ENCODE assay signal across 8 cellular contexts in the genomic region with DNA sequence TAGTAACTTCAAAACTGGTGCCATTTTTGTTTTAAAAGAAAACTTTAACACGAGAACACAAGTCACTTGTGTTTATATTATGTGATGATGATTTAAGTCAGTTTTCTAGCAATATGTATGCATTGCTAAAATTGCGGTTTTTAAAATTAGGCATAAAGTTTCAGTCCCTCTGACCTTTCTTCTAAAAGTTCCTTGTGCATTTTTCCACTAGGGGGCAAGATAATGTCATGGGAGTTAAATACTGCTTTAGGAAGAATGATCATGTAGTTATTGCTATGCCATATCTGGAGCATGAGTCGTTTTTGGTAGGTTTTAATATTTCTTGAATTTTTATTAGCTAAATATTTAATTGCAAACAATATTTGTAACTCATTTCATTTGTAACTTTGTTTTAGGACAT. TPM values are rescaled to one million over a fixed set of nuclear protein-coding genes. Genes with fewer than 3 reads are reported as not detected.
DNase-seq lines count a peak whose midpoint lies in the region; ATAC-seq and TF ChIP-seq lines count a peak whose summit lies in the region.

No MANE protein-coding gene starts in this region.

- no peak for TF ChIP-seq POLR2A in esophagus muscularis mucosa (IDR thresholded peaks at IDR 0.05; ENCODE audit: low read depth)
- TF ChIP-seq POLR2A in prostate gland (IDR thresholded peaks at IDR 0.05): no peak

- ATAC-seq in GM21367 (IDR thresholded peaks at IDR 0.05; ENCODE audit: unreplicated experiment): no peak
- ATAC-seq in HG03354 (IDR thresholded peaks at IDR 0.05; ENCODE audit: poor library complexity, severe bottlenecking, unreplicated experiment): no peak

- POLR2A ChIA-PET in A673 (lab: Charles Lee; ENCODE audit: low non-redundant PET): no interaction called here

- H3K27me3 ChIP-seq in A673 (replicated peaks; ENCODE audit: insufficient read depth, low read depth, low read length, poor library complexity) (no peaks in the 10 kb centered on the region), esophagus muscularis mucosa (no peaks in the 10 kb centered on the region), prostate gland (replicated peaks; ENCODE audit: insufficient read depth) (no peaks in the 10 kb centered on the region)

- no peaks in the 10 kb centered on the region for H3K9me3 ChIP-seq in A673 (ENCODE audit: low read depth, low read length, poor library complexity, severe bottlenecking)
- H3K9me3 ChIP-seq in esophagus muscularis mucosa: no peaks in the 10 kb centered on the region
- H3K9me3 ChIP-seq in prostate gland: no peaks in the 10 kb centered on the region

- peak; percentile 71 for TF ChIP-seq CTCF in A673 (conservative IDR thresholded peaks at IDR 0.05; ENCODE audit: low read depth, low read length)
- TF ChIP-seq CTCF in GM12872 (IDR thresholded peaks at IDR 0.05; ENCODE audit: insufficient read depth, low read depth, low read length): peak; percentile 37; the same call in 2 of the 3 replicates
- TF ChIP-seq CTCF in esophagus muscularis mucosa (IDR thresholded peaks at IDR 0.05): peak; percentile 70 to 76 (median 71)
- peak in 3 of 4 experiments; percentile 51 to 75 (median 72) for TF ChIP-seq CTCF in prostate gland (IDR thresholded peaks at IDR 0.05)

- no peak for TF ChIP-seq EP300 in esophagus muscularis mucosa (IDR thresholded peaks at IDR 0.05)

- intact Hi-C loops in A673 (cut with micrococcal nuclease; ENCODE audit: unreplicated experiment) (loop anchor here (1.0 to 5.0 kb wide), 2 partner anchors 414 to 781 kb away; no protein-coding TSS in a partner anchor), esophagus muscularis mucosa (cut with DNase I) (loop anchor here (2.0 to 10.0 kb wide), 2 partner anchors 183 to 413 kb away; no protein-coding TSS in a partner anchor), prostate gland (cut with DNase I) (loop anchor here (2.0 kb wide), 1 partner anchor 417 kb away; no protein-coding TSS in a partner anchor)

- no peak overlapping the region for H3K4me3 ChIP-seq in A673 (ENCODE audit: low read depth, low read length, poor library complexity, severe bottlenecking)
- no peak overlapping the region for H3K4me3 ChIP-seq in esophagus muscularis mucosa
- no peak overlapping the region for H3K4me3 ChIP-seq in prostate gland

- DNase-seq in A673 (ENCODE audit: low spot score) (peak; percentile 66), OCI-M1 (lab: John Stamatoyannopoulos, UW) (peak; percentile 67), esophagus muscularis mucosa (ENCODE audit: extremely low spot score) (no peak), prostate gland (ENCODE audit: low spot score) (no peak), NCI-H774 (lab: John Stamatoyannopoulos, UW) (no peak)

- H3K36me3 ChIP-seq in A673 (ENCODE audit: insufficient read depth, low read length, poor library complexity, severe bottlenecking): peaks cover 73% of the 10 kb centered on the region
- no peaks in the 10 kb centered on the region for H3K36me3 ChIP-seq in esophagus muscularis mucosa
- H3K36me3 ChIP-seq in prostate gland: no peaks in the 10 kb centered on the region

- WGBS in esophagus muscularis mucosa: 26% methylated on average over 3 of the region's 3 CpGs
- 37% methylated on average over 3 of the region's 3 CpGs for WGBS in prostate gland

- CTCF ChIA-PET in A673 (lab: Charles Lee): interaction anchor here (0.6 to 0.7 kb wide), 3 partner anchors 227 to 418 kb away, joined by 5 to 8 read pairs (median 6); no protein-coding TSS in a partner anchor

- H3K4me1 ChIP-seq in A673 (ENCODE audit: insufficient read depth, low read length, poor library complexity, severe bottlenecking): peaks cover 21% of the 10 kb centered on the region
- H3K4me1 ChIP-seq in esophagus muscularis mucosa: peaks cover 0 to 26% (median 22%) of the 10 kb centered on the region in 4 donors
- no peaks in the 10 kb centered on the region for H3K4me1 ChIP-seq in prostate gland (replicated peaks)

- BruUV-seq in A673 (replicated peaks; lab: Mats Ljungman, UMichigan): no TSS peak

- H3K27ac ChIP-seq in A673 (ENCODE audit: low read depth, low read length, poor library complexity, severe bottlenecking) (no peak overlapping the region), esophagus muscularis mucosa (replicated peaks in 1 of 4) (no peak overlapping the region), prostate gland (no peak overlapping the region)

RNA-seq across cellular contexts. Expression of a gene that starts 10.7 kb away (rescaled TPM):
- 29.6 and 34.0 TPM in 2 replicates for total RNA-seq in A673 (2021)
- 1 to 10 TPM in 3 of 4 donors, under 1 TPM in 1; 0.71 to 2.8 (median 1.1) TPM for total RNA-seq in esophagus muscularis mucosa
- total RNA-seq in prostate gland: 1 to 10 TPM in 1 of 2 donors, under 1 TPM in 1; 0.68 to 6.1 TPM

Comparison
In these comparisons a context has a peak if more than half of its experiments do, and no peak if none do; other contexts are left out.
1. DNase-seq: peak in A673 (single experiment) and OCI-M1 (single experiment); none in esophagus muscularis mucosa (single experiment), prostate gland (single experiment) and NCI-H774 (single experiment).
2. Peak in every context shown above with its lines, with median percentiles within 50 percentile points of each other: CTCF ChIP-seq.